In the genomic region with DNA sequence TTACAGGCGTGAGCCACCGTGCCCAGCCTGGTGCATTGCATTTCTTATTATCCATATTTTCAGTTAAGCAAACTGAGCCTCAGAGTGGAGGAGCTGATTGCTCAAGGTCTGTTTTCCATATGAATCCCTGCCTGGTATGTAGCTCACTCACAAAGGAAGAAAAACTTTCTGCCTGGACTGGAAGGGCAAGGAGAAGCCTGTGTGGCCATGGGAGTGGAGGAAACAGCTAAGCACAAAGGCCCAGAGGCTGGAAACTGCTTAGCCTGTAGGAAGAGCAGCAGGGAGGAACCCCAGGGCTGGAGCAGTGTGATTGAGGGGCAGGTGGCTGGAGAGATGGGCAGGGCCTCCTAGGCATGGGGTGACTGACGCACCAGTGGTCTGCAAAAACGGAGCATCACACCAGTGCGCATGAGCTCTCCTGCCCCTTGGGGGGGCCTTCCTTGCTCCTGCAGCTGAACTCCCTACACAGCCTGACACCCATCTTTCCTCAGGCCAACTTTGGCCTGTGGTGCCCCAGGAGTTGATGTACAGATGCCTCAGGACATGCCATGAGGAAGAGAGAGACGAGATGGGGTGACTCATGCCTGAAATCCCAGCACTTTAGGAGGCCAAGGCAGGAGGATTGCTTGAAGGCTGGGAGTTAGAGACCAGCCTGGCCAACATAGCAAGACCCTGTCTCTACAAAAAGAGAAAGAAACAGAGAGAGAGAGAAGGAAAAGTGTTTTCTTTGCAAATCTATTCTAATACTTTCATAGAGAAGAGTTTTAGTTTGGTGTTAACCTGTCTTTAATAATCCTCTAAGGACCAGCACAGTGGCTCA, we compare ENCODE assay signal across 23 cellular contexts. TPM values are rescaled to one million over a fixed set of nuclear protein-coding genes. Genes with fewer than 3 reads are reported as not detected.
DNase-seq lines count a peak whose midpoint lies in the region; ATAC-seq, FAIRE-seq and TF ChIP-seq lines count a peak whose summit lies in the region.
"Had no signal": no experiment of that assay in that cellular context is flagged by ENCODE, and none has a peak within 500 bp of the region (broad histone marks: within the 10 kb centered on the region; RNA-seq: fewer than 3 reads in every experiment).

No MANE protein-coding gene starts in this region.

- H3K9me3 ChIP-seq in A549: no peaks in the 10 kb centered on the region
- no peaks in the 10 kb centered on the region for H3K9me3 ChIP-seq in HUES64 (ENCODE audit: insufficient read depth, low read depth, low read length)
- no peaks in the 10 kb centered on the region for H3K9me3 ChIP-seq in endothelial cell of umbilical vein (replicated peaks; ENCODE audit: control insufficient read depth, insufficient read depth, low read length)
- H3K9me3 ChIP-seq in naive thymus-derived CD4-positive, alpha-beta T cell (ENCODE audit: control insufficient read depth in 2 of 3, low read length in 3 of 3): no peaks in the 10 kb centered on the region
- no peaks in the 10 kb centered on the region for H3K9me3 ChIP-seq in vagina
- H3K9me3 ChIP-seq: esophagus muscularis mucosa, mucosa of descending colon, prostate gland, upper lobe of right lung had no signal

- dilution Hi-C loops in endothelial cell of umbilical vein (cut with MboI; ENCODE audit: extremely low pct_ligation_motif_present, low sequenced_read_pairs): no loop called here

- no peak for TF ChIP-seq CTCF in A549 (IDR thresholded peaks at IDR 0.05)
- no peak for TF ChIP-seq CTCF in endothelial cell of umbilical vein (IDR thresholded peaks at IDR 0.05; ENCODE audit: extremely low read depth in 1 of 2, insufficient read depth in 1 of 2, low read depth in 1 of 2, low read length in 2 of 2)
- no peak for TF ChIP-seq CTCF in vagina (IDR thresholded peaks at IDR 0.05)

- peaks cover 7% of the 10 kb centered on the region for H4K20me1 ChIP-seq in endothelial cell of umbilical vein (replicated peaks; ENCODE audit: control insufficient read depth, extremely low read depth, insufficient read depth, low read length)

- H3K27ac ChIP-seq in A549 (no peak overlapping the region), HUES64 (ENCODE audit: low read depth, low read length) (peak overlapping the region; percentile 31; the same call in 1 of the 2 replicates), endothelial cell of umbilical vein (ENCODE audit: insufficient read depth, low read depth, low read length) (no peak overlapping the region), vagina (no peak overlapping the region)
- H3K27ac ChIP-seq in naive thymus-derived CD4-positive, alpha-beta T cell (ENCODE audit: low read depth, low read length): no peak overlapping the region
- H3K27ac ChIP-seq: esophagus muscularis mucosa, prostate gland, upper lobe of right lung had no signal

- H3K36me3 ChIP-seq in HUES64 (ENCODE audit: insufficient read depth, low read length) (peaks cover 12% of the 10 kb centered on the region), endothelial cell of umbilical vein (ENCODE audit: control insufficient read depth in 2 of 2, extremely low read depth in 1 of 2, insufficient read depth in 2 of 2, low read length in 2 of 2) (peaks cover 0 to 6% of the 10 kb centered on the region in 2 experiments), vagina (peaks cover 0 to 7% of the 10 kb centered on the region in 2 donors)
- peaks cover 0 to 15% (median 3%) of the 10 kb centered on the region in 3 experiments for H3K36me3 ChIP-seq in naive thymus-derived CD4-positive, alpha-beta T cell (ENCODE audit: control insufficient read depth in 2 of 3, insufficient read depth in 3 of 3, low read length in 3 of 3)
- H3K36me3 ChIP-seq: prostate gland had no signal

- H3K9ac ChIP-seq in HUES64 (ENCODE audit: low read depth, low read length) (peak overlapping the region; percentile 23; the same call in 1 of the 2 replicates), endothelial cell of umbilical vein (replicated peaks; ENCODE audit: extremely low read depth, insufficient read depth, low read length) (no peak overlapping the region)

- TF ChIP-seq EP300 in A549 (IDR thresholded peaks at IDR 0.05): no peak

- peaks cover 10 to 23% (median 21%) of the 10 kb centered on the region in 7 donors for H3K4me1 Mint-ChIP-seq in naive thymus-derived CD4-positive, alpha-beta T cell

- POLR2A ChIA-PET in A549 (lab: Yijun Ruan, JAX): no interaction called here
- POLR2A ChIA-PET in endothelial cell of umbilical vein (lab: Charles Lee): no interaction called here
- POLR2A ChIA-PET in naive thymus-derived CD4-positive, alpha-beta T cell (lab: Charles Lee): interaction anchor here (0.6 to 1.0 kb wide), 3 partner anchors 16 to 138 kb away, joined by 3 read pairs; partner anchors contain the start of gene ZNF414

- no peak overlapping the region for H2AFZ ChIP-seq in endothelial cell of umbilical vein (ENCODE audit: low read depth, low read length)

- H3K9me1 ChIP-seq in endothelial cell of umbilical vein (replicated peaks; ENCODE audit: control insufficient read depth, extremely low read depth, insufficient read depth, low read length): no peaks in the 10 kb centered on the region

- no peak for DNase-seq in A549 (ENCODE audit: low read depth in 1 of 2, low spot score in 1 of 2)
- DNase-seq in endothelial cell of umbilical vein (ENCODE audit: low read depth, low spot score): no peak
- DNase-seq in naive thymus-derived CD4-positive, alpha-beta T cell: no peak
- no peak for DNase-seq in stimulated activated CD4-positive, alpha-beta T cell treated with anti-CD3 and anti-CD28 coated beads, Interleukin-4, amount 100 ng/mL, for 24 hours
- DNase-seq in vagina (ENCODE audit: extremely low spot score in 2 of 2): no peak
- DNase-seq: activated CD8-positive, alpha-beta memory T cell treated with anti-CD3 and anti-CD28 coated beads for 24 hours; activated gamma-delta T cell treated with Interleukin-2 at 50 U/mL for 16 hours; dermis blood vessel endothelial cell; head of caudate nucleus; left colon; mucosa of descending colon; NCI-H2107; NCI-H774; stimulated activated CD4-positive, alpha-beta T cell treated with anti-CD3 and anti-CD28 coated beads, Interleukin-12 subunit alpha, Interleukin-12 subunit beta, amount 100 ng/mL, for 4 hours; stimulated activated naive CD8-positive, alpha-beta T cell treated with anti-CD3 and anti-CD28 coated beads, Interleukin-15, amount 100 ng/mL, for 72 hours; upper lobe of right lung had no signal

- FAIRE-seq in A549 (lab: Jason Lieb, UNC) (no peak), endothelial cell of umbilical vein (lab: Jason Lieb, UNC) (peak; percentile 15)
- FAIRE-seq: RCC 7860 had no signal

- TF ChIP-seq POLR2A in A549 (IDR thresholded peaks at IDR 0.05; ENCODE audit: low read length) (no peak), endothelial cell of umbilical vein (IDR thresholded peaks at IDR 0.05; ENCODE audit: low read depth, low read length) (no peak), vagina (IDR thresholded peaks at IDR 0.05) (no peak)

- no peak for TF ChIP-seq RAD21 in A549 (conservative IDR thresholded peaks at IDR 0.05 in 1 of 2, IDR thresholded peaks at IDR 0.05 in 1 of 2)

- H3K4me3 Mint-ChIP-seq in naive thymus-derived CD4-positive, alpha-beta T cell: peak overlapping the region in 6 of 10 donors; percentile 23 to 50 (median 30)
- H3K4me3 Mint-ChIP-seq: stimulated activated naive CD8-positive, alpha-beta T cell treated with anti-CD3 and anti-CD28 coated beads, Interleukin-15, amount 100 ng/mL, for 72 hours had no signal

- WGBS in A549 (ENCODE audit: missing lambda C conversion rate): 88% methylated on average over 5 of the region's 6 CpGs
- 74% methylated on average over 6 of the region's 6 CpGs for WGBS in HUES64

- H3K27me3 Mint-ChIP-seq in naive thymus-derived CD4-positive, alpha-beta T cell: no peaks in the 10 kb centered on the region
- H3K27me3 Mint-ChIP-seq: stimulated activated naive CD8-positive, alpha-beta T cell treated with anti-CD3 and anti-CD28 coated beads, Interleukin-15, amount 100 ng/mL, for 72 hours had no signal

- ATAC-seq in A549 (no peak), HG02840 (IDR thresholded peaks at IDR 0.05; ENCODE audit: low FRiP score, unreplicated experiment) (no peak), GM18511 (IDR thresholded peaks at IDR 0.05; ENCODE audit: unreplicated experiment) (no peak)
- ATAC-seq in naive thymus-derived CD4-positive, alpha-beta T cell: no peak
- ATAC-seq: left colon; mucosa of descending colon; SK-N-SH treated with all-trans-retinoic acid at 6 μM for 48 hours; stimulated activated naive CD8-positive, alpha-beta T cell treated with anti-CD3 and anti-CD28 coated beads, Interleukin-15, amount 100 ng/mL, for 72 hours; upper lobe of right lung had no signal

- intact Hi-C loops in endothelial cell of umbilical vein (cut with micrococcal nuclease) (no loop called here), vagina (cut with DNase I) (no loop called here)
- intact Hi-C loops in naive thymus-derived CD4-positive, alpha-beta T cell (cut with micrococcal nuclease): no loop called here

- H3K4me2 ChIP-seq in A549: no peak overlapping the region
- no peak overlapping the region for H3K4me2 ChIP-seq in endothelial cell of umbilical vein (ENCODE audit: insufficient read depth, low read length)

- H3K4me3 ChIP-seq in A549 (no peak overlapping the region), HUES64 (ENCODE audit: low read length) (no peak overlapping the region), endothelial cell of umbilical vein (replicated peaks in 1 of 3; ENCODE audit: insufficient read depth in 1 of 3, low read depth in 1 of 3, low read length in 3 of 3) (no peak overlapping the region), vagina (no peak overlapping the region)
- no peak overlapping the region for H3K4me3 ChIP-seq in naive thymus-derived CD4-positive, alpha-beta T cell (ENCODE audit: low read length)
- H3K4me3 ChIP-seq: esophagus muscularis mucosa, mucosa of descending colon, prostate gland, upper lobe of right lung had no signal

- peak overlapping the region in 2 of 9 donors; percentile 17 to 63 for H3K27ac Mint-ChIP-seq in naive thymus-derived CD4-positive, alpha-beta T cell
- H3K27ac Mint-ChIP-seq: stimulated activated naive CD8-positive, alpha-beta T cell treated with anti-CD3 and anti-CD28 coated beads, Interleukin-15, amount 100 ng/mL, for 72 hours had no signal

- BruUV-seq in endothelial cell of umbilical vein (replicated peaks; lab: Mats Ljungman, UMichigan): no TSS peak

- CTCF ChIA-PET in A549 (lab: Yijun Ruan, JAX) (interaction anchor here (0.8 to 3.1 kb wide), 5 partner anchors 9 to 88 kb away, joined by 3 to 8 read pairs (median 4); no protein-coding TSS in a partner anchor), endothelial cell of umbilical vein (lab: Charles Lee) (interaction anchor here (1.0 to 1.2 kb wide), 4 partner anchors 9 to 29 kb away, joined by 3 to 5 read pairs (median 4); partner anchors contain the start of gene MARCHF2)
- CTCF ChIA-PET in naive thymus-derived CD4-positive, alpha-beta T cell (lab: Charles Lee): no interaction called here

- H3K9me3 Mint-ChIP-seq in naive thymus-derived CD4-positive, alpha-beta T cell: peaks cover 0 to 2% (median 0%) of the 10 kb centered on the region in 11 donors
- H3K9me3 Mint-ChIP-seq: stimulated activated naive CD8-positive, alpha-beta T cell treated with anti-CD3 and anti-CD28 coated beads, Interleukin-15, amount 100 ng/mL, for 72 hours had no signal

- peaks cover 21% of the 10 kb centered on the region for H3K79me2 ChIP-seq in endothelial cell of umbilical vein (ENCODE audit: control insufficient read depth, insufficient read depth, low read length)

- H3K4me1 ChIP-seq in A549: peaks cover 16% of the 10 kb centered on the region
- H3K4me1 ChIP-seq in HUES64 (ENCODE audit: insufficient read depth, low read length): peaks cover 15% of the 10 kb centered on the region
- peaks cover 16% of the 10 kb centered on the region for H3K4me1 ChIP-seq in endothelial cell of umbilical vein (ENCODE audit: control insufficient read depth, extremely low read depth, insufficient read depth, low read length)
- peaks cover 11 to 18% of the 10 kb centered on the region in 2 donors for H3K4me1 ChIP-seq in naive thymus-derived CD4-positive, alpha-beta T cell (ENCODE audit: control insufficient read depth in 2 of 2, insufficient read depth in 2 of 2, low read length in 2 of 2)
- peaks cover 23% of the 10 kb centered on the region for H3K4me1 ChIP-seq in vagina

- peaks cover 4 to 8% (median 6%) of the 10 kb centered on the region in 5 donors for H3K36me3 Mint-ChIP-seq in naive thymus-derived CD4-positive, alpha-beta T cell

- H3K27me3 ChIP-seq in HUES64 (ENCODE audit: insufficient read depth, low read length) (no peaks in the 10 kb centered on the region), endothelial cell of umbilical vein (ENCODE audit: control insufficient read depth in 2 of 2, insufficient read depth in 2 of 2, low read length in 2 of 2) (no peaks in the 10 kb centered on the region), vagina (no peaks in the 10 kb centered on the region)
- no peaks in the 10 kb centered on the region for H3K27me3 ChIP-seq in naive thymus-derived CD4-positive, alpha-beta T cell (ENCODE audit: control insufficient read depth in 2 of 2, insufficient read depth in 2 of 2, low read length in 2 of 2)
- H3K27me3 ChIP-seq: esophagus muscularis mucosa, upper lobe of right lung had no signal

RNA-seq across cellular contexts. Expression of gene HNRNPM, which starts 2.8 kb away (rescaled TPM):
- polyA plus RNA-seq in A549 (2011; rRNA removed): 94.1 and 168 TPM in 2 replicates
- 354 and 442 TPM in 2 replicates for polyA plus RNA-seq in A549 (2012; cell fraction: cytosol; rRNA removed)
- 454 and 781 TPM in 2 replicates for polyA plus RNA-seq in A549 (2012; cell fraction: nucleus; rRNA removed)
- polyA plus RNA-seq in A549 (2017; fragmentation: RNase III; extraction: RNeasy Plus Mini Kit Qiagen cat#74134 plus additional on column Dnase treatment): 334 to 352 TPM (median 348 TPM) in 3 replicates
- 44.2 and 49.0 TPM in 2 replicates for polyA minus RNA-seq in A549 (2011; rRNA and poly(A)+ RNA removed)
- 364 TPM for polyA plus RNA-seq in HUES64 (2013, experiment 1 of 2)
- 312 TPM for polyA plus RNA-seq in HUES64 (2013, experiment 2 of 2)
- total RNA-seq in endothelial cell of umbilical vein: 288 and 301 TPM in 2 replicates
- polyA plus RNA-seq in endothelial cell of umbilical vein: 244 and 250 TPM in 2 replicates
- polyA plus RNA-seq in endothelial cell of umbilical vein (2011; cell fraction: cytosol; rRNA removed): 184 TPM in 2 replicates
- polyA plus RNA-seq in endothelial cell of umbilical vein (2011; cell fraction: nucleus; rRNA removed): 170 and 195 TPM in 2 replicates
- 197 and 307 TPM in 2 replicates for polyA plus RNA-seq in endothelial cell of umbilical vein (2012)
- 117 and 142 TPM in 2 replicates for polyA minus RNA-seq in endothelial cell of umbilical vein
- 99.1 TPM for polyA minus RNA-seq in endothelial cell of umbilical vein (2011; cell fraction: cytosol; rRNA and poly(A)+ RNA removed)
- polyA minus RNA-seq in endothelial cell of umbilical vein (2011; cell fraction: nucleus; rRNA and poly(A)+ RNA removed): 135 and 137 TPM in 2 replicates
- 100 to 1,000 TPM; 175 to 280 (median 272) TPM for total RNA-seq in naive thymus-derived CD4-positive, alpha-beta T cell
- polyA plus RNA-seq in naive thymus-derived CD4-positive, alpha-beta T cell: 100 to 1,000 TPM; 210 to 378 TPM
- total RNA-seq in vagina: 140 TPM

RNA-seq across cellular contexts. Expression of gene MARCHF2, which starts 28.8 kb away (rescaled TPM):
- 12.4 and 12.8 TPM in 2 replicates for polyA plus RNA-seq in A549 (2011; rRNA removed)
- polyA plus RNA-seq in A549 (2012; cell fraction: cytosol; rRNA removed): 20.7 and 33.3 TPM in 2 replicates
- polyA plus RNA-seq in A549 (2012; cell fraction: nucleus; rRNA removed): 33.1 and 33.6 TPM in 2 replicates
- 13.1 to 15.3 TPM (median 13.2 TPM) in 3 replicates for polyA plus RNA-seq in A549 (2017; fragmentation: RNase III; extraction: RNeasy Plus Mini Kit Qiagen cat#74134 plus additional on column Dnase treatment)
- 16.7 and 27.6 TPM in 2 replicates for polyA minus RNA-seq in A549 (2011; rRNA and poly(A)+ RNA removed)
- 11.4 TPM for polyA plus RNA-seq in HUES64 (2013, experiment 1 of 2)
- polyA plus RNA-seq in HUES64 (2013, experiment 2 of 2): 17.1 TPM
- 40.1 and 43.5 TPM in 2 replicates for total RNA-seq in endothelial cell of umbilical vein
- polyA plus RNA-seq in endothelial cell of umbilical vein: 91.9 and 130 TPM in 2 replicates
- polyA plus RNA-seq in endothelial cell of umbilical vein (2011; cell fraction: cytosol; rRNA removed): 44.4 and 67.0 TPM in 2 replicates
- polyA plus RNA-seq in endothelial cell of umbilical vein (2011; cell fraction: nucleus; rRNA removed): 35.4 and 40.1 TPM in 2 replicates
- 44.0 and 76.6 TPM in 2 replicates for polyA plus RNA-seq in endothelial cell of umbilical vein (2012)
- polyA minus RNA-seq in endothelial cell of umbilical vein: 23.7 and 29.0 TPM in 2 replicates
- 5.4 TPM for polyA minus RNA-seq in endothelial cell of umbilical vein (2011; cell fraction: cytosol; rRNA and poly(A)+ RNA removed)
- 10.9 and 21.7 TPM in 2 replicates for polyA minus RNA-seq in endothelial cell of umbilical vein (2011; cell fraction: nucleus; rRNA and poly(A)+ RNA removed)
- total RNA-seq in naive thymus-derived CD4-positive, alpha-beta T cell: 10 to 100 TPM; 18.0 to 42.1 (median 23.4) TPM
- 10 to 100 TPM; 23.2 to 41.4 TPM for polyA plus RNA-seq in naive thymus-derived CD4-positive, alpha-beta T cell
- 146 TPM for total RNA-seq in vagina

RNA-seq across cellular contexts. Expression of gene RAB11B, which starts 51.8 kb away (rescaled TPM):
- 22.3 and 25.1 TPM in 2 replicates for polyA plus RNA-seq in A549 (2011; rRNA removed)
- polyA plus RNA-seq in A549 (2012; cell fraction: cytosol; rRNA removed): 122 and 146 TPM in 2 replicates
- polyA plus RNA-seq in A549 (2012; cell fraction: nucleus; rRNA removed): 143 and 192 TPM in 2 replicates
- polyA plus RNA-seq in A549 (2017; fragmentation: RNase III; extraction: RNeasy Plus Mini Kit Qiagen cat#74134 plus additional on column Dnase treatment): 86.7 to 95.7 TPM (median 93.7 TPM) in 3 replicates
- polyA minus RNA-seq in A549 (2011; rRNA and poly(A)+ RNA removed): 15.8 and 24.0 TPM in 2 replicates
- polyA plus RNA-seq in HUES64 (2013, experiment 1 of 2): 92.1 TPM
- polyA plus RNA-seq in HUES64 (2013, experiment 2 of 2): 85.2 TPM
- total RNA-seq in endothelial cell of umbilical vein: 92.2 and 99.8 TPM in 2 replicates
- 74.1 and 80.0 TPM in 2 replicates for polyA plus RNA-seq in endothelial cell of umbilical vein
- polyA plus RNA-seq in endothelial cell of umbilical vein (2011; cell fraction: cytosol; rRNA removed): 54.1 and 72.1 TPM in 2 replicates
- 130 and 131 TPM in 2 replicates for polyA plus RNA-seq in endothelial cell of umbilical vein (2011; cell fraction: nucleus; rRNA removed)
- 82.6 and 111 TPM in 2 replicates for polyA plus RNA-seq in endothelial cell of umbilical vein (2012)
- 58.4 and 64.1 TPM in 2 replicates for polyA minus RNA-seq in endothelial cell of umbilical vein
- 32.6 TPM for polyA minus RNA-seq in endothelial cell of umbilical vein (2011; cell fraction: cytosol; rRNA and poly(A)+ RNA removed)
- polyA minus RNA-seq in endothelial cell of umbilical vein (2011; cell fraction: nucleus; rRNA and poly(A)+ RNA removed): 45.5 and 73.0 TPM in 2 replicates
- 100 to 1,000 TPM in 3 of 5 experiments, 10 to 100 TPM in 2; 77.4 to 113 (median 103) TPM for total RNA-seq in naive thymus-derived CD4-positive, alpha-beta T cell
- 10 to 100 TPM; 53.1 to 63.8 TPM for polyA plus RNA-seq in naive thymus-derived CD4-positive, alpha-beta T cell
- 88.1 TPM for total RNA-seq in vagina
